Comparison of ENCODE assay signal across 10 cellular contexts in the genomic region with DNA sequence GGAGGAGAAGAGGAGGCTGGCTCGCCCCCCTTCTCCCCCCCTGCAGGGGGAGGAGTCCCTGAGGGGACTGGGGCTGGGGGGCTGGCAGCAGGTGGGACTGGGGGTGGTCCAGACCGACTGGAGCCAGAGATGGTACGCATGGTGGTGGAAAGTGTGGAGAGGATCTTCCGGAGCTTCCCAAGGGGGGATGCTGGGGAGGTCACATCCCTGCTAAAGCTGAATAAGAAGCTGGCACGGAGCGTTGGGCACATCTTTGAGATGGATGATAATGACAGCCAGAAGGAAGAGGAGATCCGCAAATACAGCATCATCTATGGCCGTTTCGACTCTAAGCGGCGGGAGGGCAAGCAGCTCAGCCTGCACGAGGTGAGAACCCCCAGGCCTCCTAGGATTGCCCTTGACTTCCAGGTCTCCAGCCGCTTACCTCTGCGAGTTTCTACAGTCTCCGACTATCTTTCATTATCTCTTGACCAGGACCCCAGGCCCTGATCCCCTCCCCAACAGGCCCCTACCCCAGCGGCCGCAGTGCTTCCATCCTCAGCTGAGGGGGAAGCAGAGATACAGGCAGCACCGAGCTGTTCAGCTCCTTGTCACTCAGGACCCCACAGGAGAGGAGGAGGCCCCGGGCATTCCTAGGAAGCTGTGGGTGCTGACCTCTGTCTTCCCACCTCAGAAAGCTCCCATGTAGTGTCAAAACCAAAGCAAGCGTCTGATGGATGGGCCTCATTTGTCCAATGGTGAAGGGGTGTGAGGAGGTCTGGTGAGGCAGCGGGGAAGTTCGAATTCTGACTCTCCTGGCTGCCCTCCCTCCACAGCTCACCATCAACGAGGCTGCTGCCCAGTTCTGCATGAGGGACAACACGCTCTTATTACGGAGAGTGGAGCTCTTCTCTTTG. TPM values are rescaled to one million over a fixed set of nuclear protein-coding genes. Genes with fewer than 3 reads are reported as not detected.
DNase-seq lines count a peak whose midpoint lies in the region; ATAC-seq and TF ChIP-seq lines count a peak whose summit lies in the region.
"Had no signal": no experiment of that assay in that cellular context is flagged by ENCODE, and none has a peak within 500 bp of the region (broad histone marks: within the 10 kb centered on the region; RNA-seq: fewer than 3 reads in every experiment).

No MANE protein-coding gene starts in this region.

- H3K27ac ChIP-seq in hepatocyte (peak overlapping the region; percentile 79), stomach smooth muscle (ENCODE audit: low read length) (peak overlapping the region; percentile 82)

- H3K27me3 Mint-ChIP-seq in activated CD4-positive, alpha-beta memory T cell treated with anti-CD3 and anti-CD28 coated beads for 36 hours = no peaks in the 10 kb centered on the region
- H3K27me3 Mint-ChIP-seq in activated CD4-positive, alpha-beta memory T cell treated with anti-CD3 and anti-CD28 coated beads, Interleukin-2, amount 10 ng/mL, durations not matched to agents 7 days and 5 days = no peaks in the 10 kb centered on the region
- H3K27me3 Mint-ChIP-seq in activated naive CD8-positive, alpha-beta T cell = no peaks in the 10 kb centered on the region

- TF ChIP-seq CTCF in hepatocyte (IDR thresholded peaks at IDR 0.05; ENCODE audit: poor library complexity) = no peak

- POLR2A ChIA-PET in activated CD4-positive, alpha-beta memory T cell treated with anti-CD3 and anti-CD28 coated beads for 36 hours (lab: Charles Lee) = interaction anchor here (0.7 to 9.6 kb wide), 5 partner anchors 13 to 29 kb away, joined by 3 to 83 read pairs (median 6); a partner anchor contains a TSS
- POLR2A ChIA-PET in activated CD4-positive, alpha-beta memory T cell treated with anti-CD3 and anti-CD28 coated beads, Interleukin-2, amount 10 ng/mL, durations not matched to agents 7 days and 5 days (lab: Charles Lee) = interaction anchor here (0.6 to 14.8 kb wide), 6 partner anchors 13 to 26 kb away, joined by 3 to 247 read pairs (median 10); a partner anchor contains a TSS

- intact Hi-C loops in activated CD4-positive, alpha-beta memory T cell treated with anti-CD3 and anti-CD28 coated beads for 36 hours (cut with micrococcal nuclease) = loop anchor here (2.0 kb wide), 1 partner anchor 13 kb away; a partner anchor contains a TSS

- H3K9ac ChIP-seq in stomach smooth muscle (ENCODE audit: low read length in 2 of 2) = peak overlapping the region in 1 of 2 donors; percentile 36

- H3K9me2 ChIP-seq in hepatocyte (replicated peaks; ENCODE audit: insufficient read depth) = no peaks in the 10 kb centered on the region

- H3K36me3 ChIP-seq in hepatocyte (replicated peaks; ENCODE audit: insufficient read depth, low read depth) (peaks cover 3% of the 10 kb centered on the region), stomach smooth muscle (ENCODE audit: control insufficient read depth in 2 of 2, insufficient read depth in 2 of 2, low read length in 2 of 2) (peaks cover 30 to 38% of the 10 kb centered on the region in 2 donors)

- 82% methylated on average over 21 of the region's 25 CpGs for WGBS in hepatocyte (ENCODE audit: low lambda C conversion rate, missing lambda C conversion rate)

- peaks cover 49% of the 10 kb centered on the region for H3K36me3 Mint-ChIP-seq in activated CD4-positive, alpha-beta memory T cell treated with anti-CD3 and anti-CD28 coated beads for 36 hours
- H3K36me3 Mint-ChIP-seq in activated CD4-positive, alpha-beta memory T cell treated with anti-CD3 and anti-CD28 coated beads, Interleukin-2, amount 10 ng/mL, durations not matched to agents 7 days and 5 days (ENCODE audit: low read depth) = peaks cover 30% of the 10 kb centered on the region
- peaks cover 3% of the 10 kb centered on the region for H3K36me3 Mint-ChIP-seq in activated naive CD8-positive, alpha-beta T cell

- peak overlapping the region; percentile 41 for H3K4me3 Mint-ChIP-seq in activated CD4-positive, alpha-beta memory T cell treated with anti-CD3 and anti-CD28 coated beads for 36 hours
- no peak overlapping the region for H3K4me3 Mint-ChIP-seq in activated CD4-positive, alpha-beta memory T cell treated with anti-CD3 and anti-CD28 coated beads, Interleukin-2, amount 10 ng/mL, durations not matched to agents 7 days and 5 days
- H3K4me3 Mint-ChIP-seq in activated naive CD8-positive, alpha-beta T cell = peak overlapping the region; percentile 95

- peaks cover 53% of the 10 kb centered on the region for H3K4me1 Mint-ChIP-seq in activated CD4-positive, alpha-beta memory T cell treated with anti-CD3 and anti-CD28 coated beads for 36 hours (ENCODE audit: low read depth)
- peaks cover 49% of the 10 kb centered on the region for H3K4me1 Mint-ChIP-seq in activated CD4-positive, alpha-beta memory T cell treated with anti-CD3 and anti-CD28 coated beads, Interleukin-2, amount 10 ng/mL, durations not matched to agents 7 days and 5 days
- peaks cover 53% of the 10 kb centered on the region for H3K4me1 Mint-ChIP-seq in activated naive CD8-positive, alpha-beta T cell (ENCODE audit: low read depth)

- ATAC-seq in GM18858 (IDR thresholded peaks at IDR 0.05; ENCODE audit: unreplicated experiment) = no peak

- peaks cover 30% of the 10 kb centered on the region for H3K4me1 ChIP-seq in hepatocyte (ENCODE audit: insufficient read depth)
- H3K4me1 ChIP-seq in stomach smooth muscle (ENCODE audit: control insufficient read depth, insufficient read depth, low read length) = peaks cover 65% of the 10 kb centered on the region

- H2AFZ ChIP-seq in hepatocyte = no peak overlapping the region

- H3K4me3 ChIP-seq in hepatocyte (no peak overlapping the region), stomach smooth muscle (ENCODE audit: low read length in 2 of 2) (peak overlapping the region; percentile 68 to 89)

- CTCF ChIA-PET in activated CD4-positive, alpha-beta memory T cell treated with anti-CD3 and anti-CD28 coated beads for 36 hours (lab: Charles Lee) = interaction anchor here (0.6 to 14.4 kb wide), 13 partner anchors 14 to 90 kb away, joined by 3 to 251 read pairs (median 6); a partner anchor contains a TSS
- CTCF ChIA-PET in activated CD4-positive, alpha-beta memory T cell treated with anti-CD3 and anti-CD28 coated beads, Interleukin-2, amount 10 ng/mL, durations not matched to agents 7 days and 5 days (lab: Charles Lee) = interaction anchor here (1.4 to 8.7 kb wide), 7 partner anchors 13 to 84 kb away, joined by 4 to 91 read pairs (median 9); a partner anchor contains a TSS

- H3K4me2 ChIP-seq in hepatocyte = peak overlapping the region; percentile 89

- H4K20me1 ChIP-seq in hepatocyte (ENCODE audit: insufficient read depth, poor library complexity, severe bottlenecking) = peaks cover 37% of the 10 kb centered on the region

- H3K27ac Mint-ChIP-seq in activated CD4-positive, alpha-beta memory T cell treated with anti-CD3 and anti-CD28 coated beads for 36 hours = peak overlapping the region; percentile 92
- H3K27ac Mint-ChIP-seq in activated CD4-positive, alpha-beta memory T cell treated with anti-CD3 and anti-CD28 coated beads, Interleukin-2, amount 10 ng/mL, durations not matched to agents 7 days and 5 days = no peak overlapping the region
- peak overlapping the region; percentile 83 for H3K27ac Mint-ChIP-seq in activated naive CD8-positive, alpha-beta T cell

- H3K9me3 Mint-ChIP-seq in activated CD4-positive, alpha-beta memory T cell treated with anti-CD3 and anti-CD28 coated beads for 36 hours = no peaks in the 10 kb centered on the region
- no peaks in the 10 kb centered on the region for H3K9me3 Mint-ChIP-seq in activated CD4-positive, alpha-beta memory T cell treated with anti-CD3 and anti-CD28 coated beads, Interleukin-2, amount 10 ng/mL, durations not matched to agents 7 days and 5 days
- no peaks in the 10 kb centered on the region for H3K9me3 Mint-ChIP-seq in activated naive CD8-positive, alpha-beta T cell (ENCODE audit: low read depth)

- H3K9me3 ChIP-seq in hepatocyte (ENCODE audit: low read depth) = no peaks in the 10 kb centered on the region
- no peaks in the 10 kb centered on the region for H3K9me3 ChIP-seq in stomach smooth muscle (ENCODE audit: control insufficient read depth in 2 of 2, low read length in 2 of 2)

- H3K79me2 ChIP-seq in hepatocyte = peaks cover 47% of the 10 kb centered on the region

- DNase-seq in activated CD4-positive, alpha-beta memory T cell treated with anti-CD3 and anti-CD28 coated beads for 36 hours = peak; percentile 9
- no peak for DNase-seq in activated CD4-positive, alpha-beta memory T cell treated with anti-CD3 and anti-CD28 coated beads, Interleukin-2, amount 10 ng/mL, durations not matched to agents 7 days and 5 days
- DNase-seq in hepatocyte (ENCODE audit: low spot score) = no peak
- no peak for DNase-seq in NCI-H526 (lab: John Stamatoyannopoulos, UW)
- no peak for DNase-seq in NCI-H1694 treated with DMSO at 0.1 percent for 48 hours (lab: John Stamatoyannopoulos, UW)
- DNase-seq: GOT3 had no signal

- H3K27me3 ChIP-seq in hepatocyte = no peaks in the 10 kb centered on the region
- no peaks in the 10 kb centered on the region for H3K27me3 ChIP-seq in stomach smooth muscle (ENCODE audit: control insufficient read depth in 1 of 2, insufficient read depth in 2 of 2, low read length in 2 of 2)

RNA-seq across cellular contexts. Expression of a gene that starts 3.0 kb away (rescaled TPM):
- 10 to 100 TPM; 39.6 to 41.6 TPM for total RNA-seq in activated CD4-positive, alpha-beta memory T cell treated with anti-CD3 and anti-CD28 coated beads for 36 hours
- 1 to 10 TPM; 8.7 to 9.6 TPM for total RNA-seq in activated CD4-positive, alpha-beta memory T cell treated with anti-CD3 and anti-CD28 coated beads, Interleukin-2, amount 10 ng/mL, durations not matched to agents 7 days and 5 days
- 21.9 and 24.8 TPM in 2 replicates for total RNA-seq in hepatocyte
- polyA plus RNA-seq in hepatocyte = 12.3 and 12.9 TPM in 2 replicates

RNA-seq across cellular contexts. Expression of a gene that starts 13.3 kb away (rescaled TPM):
- 10 to 100 TPM; 70.6 to 73.5 TPM for total RNA-seq in activated CD4-positive, alpha-beta memory T cell treated with anti-CD3 and anti-CD28 coated beads for 36 hours
- total RNA-seq in activated CD4-positive, alpha-beta memory T cell treated with anti-CD3 and anti-CD28 coated beads, Interleukin-2, amount 10 ng/mL, durations not matched to agents 7 days and 5 days = 10 to 100 TPM; 51.7 to 59.2 TPM
- total RNA-seq in hepatocyte = 8.3 and 9.3 TPM in 2 replicates
- 3.0 and 6.2 TPM in 2 replicates for polyA plus RNA-seq in hepatocyte

RNA-seq across cellular contexts. Expression of a gene that starts 19.3 kb away (rescaled TPM):
- 100 to 1,000 TPM; 209 to 218 TPM for total RNA-seq in activated CD4-positive, alpha-beta memory T cell treated with anti-CD3 and anti-CD28 coated beads for 36 hours
- total RNA-seq in activated CD4-positive, alpha-beta memory T cell treated with anti-CD3 and anti-CD28 coated beads, Interleukin-2, amount 10 ng/mL, durations not matched to agents 7 days and 5 days = 100 to 1,000 TPM; 127 to 128 TPM
- 76.7 and 78.9 TPM in 2 replicates for total RNA-seq in hepatocyte
- 80.0 and 101 TPM in 2 replicates for polyA plus RNA-seq in hepatocyte

RNA-seq across cellular contexts. Expression of a gene that starts 36.4 kb away (rescaled TPM):
- total RNA-seq in activated CD4-positive, alpha-beta memory T cell treated with anti-CD3 and anti-CD28 coated beads for 36 hours = 1 to 10 TPM; 1.4 TPM
- total RNA-seq in activated CD4-positive, alpha-beta memory T cell treated with anti-CD3 and anti-CD28 coated beads, Interleukin-2, amount 10 ng/mL, durations not matched to agents 7 days and 5 days = under 1 TPM; 0.60 to 0.86 TPM
- 48.5 and 76.8 TPM in 2 replicates for total RNA-seq in hepatocyte
- 47.8 and 57.6 TPM in 2 replicates for polyA plus RNA-seq in hepatocyte

RNA-seq across cellular contexts. Expression of a gene that starts 42.0 kb away (rescaled TPM):
- under 1 TPM; 0.61 to 0.97 TPM for total RNA-seq in activated CD4-positive, alpha-beta memory T cell treated with anti-CD3 and anti-CD28 coated beads for 36 hours
- under 1 TPM; 0.28 to 0.65 TPM for total RNA-seq in activated CD4-positive, alpha-beta memory T cell treated with anti-CD3 and anti-CD28 coated beads, Interleukin-2, amount 10 ng/mL, durations not matched to agents 7 days and 5 days
- 28.3 and 29.2 TPM in 2 replicates for total RNA-seq in hepatocyte
- polyA plus RNA-seq in hepatocyte = 23.8 and 25.2 TPM in 2 replicates
- total RNA-seq: HT1080 had no signal
